Comparison of ENCODE assay signal across 23 cellular contexts in the genomic region with DNA sequence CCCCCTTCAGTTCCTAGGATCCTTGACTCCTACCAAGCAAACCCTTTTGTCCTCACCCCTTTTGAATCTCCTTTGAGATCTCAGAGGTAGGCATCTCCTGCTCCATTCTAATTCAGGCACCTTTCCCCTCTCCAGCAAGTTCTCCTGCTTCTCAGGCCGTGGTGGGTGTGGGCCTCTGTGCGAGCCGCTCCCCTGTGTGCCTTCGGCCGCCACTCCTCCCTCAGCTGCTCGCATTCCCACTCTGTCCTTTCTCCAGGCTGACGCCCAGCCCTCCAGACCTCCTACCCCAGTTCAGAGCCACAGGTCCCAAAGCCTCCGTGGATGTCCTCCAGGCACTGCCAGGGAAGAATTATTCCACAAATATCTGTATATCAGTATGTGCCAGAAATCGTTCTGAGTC.
"Had no signal": no experiment of that assay in that cellular context is flagged by ENCODE, and none has a peak within 500 bp of the region (broad histone marks: within the 10 kb centered on the region; RNA-seq: fewer than 3 reads in every experiment).

No MANE protein-coding gene starts in this region.

- DNase-seq: colonic mucosa; cortex of kidney; dermis blood vessel endothelial cell; dorsolateral prefrontal cortex; effector CD4-positive, alpha-beta T cell; effector CD8-positive, alpha-beta T cell; effector memory CD4-positive, alpha-beta T cell; effector memory CD8-positive, alpha-beta T cell; endodermal cell; erythroblast; esophagus squamous epithelium; foreskin fibroblast; foreskin melanocyte; gastrocnemius medialis; glutamatergic neuron; heart left ventricle; heart right ventricle had no signal

- H3K27ac ChIP-seq: colonic mucosa, coronary artery, dorsolateral prefrontal cortex, epithelial cell of prostate, esophagus muscularis mucosa, esophagus squamous epithelium, gastrocnemius medialis, gastroesophageal sphincter, heart left ventricle, heart right ventricle had no signal

- H3K4me3 ChIP-seq: colonic mucosa, coronary artery, dorsolateral prefrontal cortex, esophagus muscularis mucosa, esophagus squamous epithelium, gastrocnemius medialis, gastroesophageal sphincter, heart left ventricle, heart right ventricle had no signal

- H3K9me3 ChIP-seq: colonic mucosa, esophagus squamous epithelium had no signal

- H3K4me1 ChIP-seq: colonic mucosa, esophagus muscularis mucosa, esophagus squamous epithelium, gastrocnemius medialis, gastroesophageal sphincter had no signal

- H3K9me3 Mint-ChIP-seq: dendritic cell treated with granulocyte-macrophage colony-stimulating factor and Interleukin-4, amounts not matched to agents 40 ng/mL and 50 ng/mL, for 4 days; effector memory CD8-positive, alpha-beta T cell had no signal

- ATAC-seq: effector memory CD8-positive, alpha-beta T cell; esophagus mucosa; gastrocnemius medialis; gastroesophageal sphincter; heart left ventricle had no signal

- H3K4me3 Mint-ChIP-seq: dendritic cell treated with granulocyte-macrophage colony-stimulating factor and Interleukin-4, amounts not matched to agents 40 ng/mL and 50 ng/mL, for 4 days; effector memory CD8-positive, alpha-beta T cell; endodermal cell had no signal

- H3K36me3 ChIP-seq: colonic mucosa, esophagus muscularis mucosa, esophagus squamous epithelium, gastrocnemius medialis, gastroesophageal sphincter, heart left ventricle, heart right ventricle had no signal

- H3K27ac Mint-ChIP-seq: dendritic cell treated with granulocyte-macrophage colony-stimulating factor and Interleukin-4, amounts not matched to agents 40 ng/mL and 50 ng/mL, for 4 days; effector memory CD8-positive, alpha-beta T cell; endodermal cell had no signal

- H3K4me1 Mint-ChIP-seq: endodermal cell had no signal

- H3K27me3 ChIP-seq: colonic mucosa, dorsolateral prefrontal cortex, esophagus muscularis mucosa, esophagus squamous epithelium, gastrocnemius medialis, gastroesophageal sphincter, heart left ventricle had no signal
